25 cellular contexts compared by ENCODE assay signal in genomic region chr17:50682441-50682840, GRCh38. TPM values are rescaled to one million over a fixed set of nuclear protein-coding genes. Genes with fewer than 3 reads are reported as not detected.
"Had no signal": no experiment of that assay in that cellular context is flagged by ENCODE, and none has a peak within 500 bp of the region (broad histone marks: within the 10 kb centered on the region; RNA-seq: fewer than 3 reads in every experiment).

No MANE protein-coding gene starts in this region.

- H3K27ac Mint-ChIP-seq: activated CD4-positive, alpha-beta memory T cell treated with anti-CD3 and anti-CD28 coated beads, Interleukin-2, amount 10 ng/mL, durations not matched to agents 7 days and 5 days; activated CD4-positive, alpha-beta T cell treated with anti-CD3 and anti-CD28 coated beads, Interleukin-2, amount 10 ng/mL, durations not matched to agents 7 days and 5 days; activated naive CD4-positive, alpha-beta T cell treated with anti-CD3 and anti-CD28 coated beads, Interleukin-2, amount 50 U/mL, for 72 hours; activated T-helper 17 cell treated with anti-CD3 and anti-CD28 coated beads, Interleukin-2, amount 50 U/mL, for 72 hours; WTC11 had no signal

- H3K9me3 Mint-ChIP-seq: activated CD4-positive, alpha-beta memory T cell treated with anti-CD3 and anti-CD28 coated beads, Interleukin-2, amount 10 ng/mL, durations not matched to agents 7 days and 5 days; activated CD4-positive, alpha-beta T cell treated with anti-CD3 and anti-CD28 coated beads, Interleukin-2, amount 10 ng/mL, durations not matched to agents 7 days and 5 days; activated naive CD4-positive, alpha-beta T cell treated with anti-CD3 and anti-CD28 coated beads, Interleukin-2, amount 50 U/mL, for 72 hours; activated T-cell treated with anti-CD3 and anti-CD28 coated beads, Interleukin-2, amount 50 U/mL, for 4 hours; activated T-helper 17 cell treated with anti-CD3 and anti-CD28 coated beads, Interleukin-2, amount 50 U/mL, for 72 hours; nephron; WTC11 had no signal

- ATAC-seq: activated naive CD4-positive, alpha-beta T cell treated with anti-CD3 and anti-CD28 coated beads, Interleukin-2, amount 50 U/mL, for 72 hours; activated T-cell treated with anti-CD3 and anti-CD28 coated beads, Interleukin-2, amount 50 U/mL, for 4 hours; activated T-helper 17 cell treated with anti-CD3 and anti-CD28 coated beads, Interleukin-2, amount 50 U/mL, for 72 hours; left lung; mucosa of descending colon; pancreas; psoas muscle; WTC11 had no signal

- H3K4me3 Mint-ChIP-seq: activated CD4-positive, alpha-beta memory T cell treated with anti-CD3 and anti-CD28 coated beads, Interleukin-2, amount 10 ng/mL, durations not matched to agents 7 days and 5 days; activated CD4-positive, alpha-beta T cell treated with anti-CD3 and anti-CD28 coated beads, Interleukin-2, amount 10 ng/mL, durations not matched to agents 7 days and 5 days; activated T-cell treated with anti-CD3 and anti-CD28 coated beads, Interleukin-2, amount 50 U/mL, for 4 hours; activated T-helper 17 cell treated with anti-CD3 and anti-CD28 coated beads, Interleukin-2, amount 50 U/mL, for 72 hours; nephron; WTC11 had no signal

- H3K27me3 ChIP-seq: cardiac muscle cell, colonic mucosa, pancreas, tibial nerve had no signal

- H3K4me3 ChIP-seq: cardiac muscle cell, colonic mucosa, left lung, lung, mucosa of descending colon, pancreas, psoas muscle, tibial nerve had no signal

- H3K36me3 Mint-ChIP-seq: activated naive CD4-positive, alpha-beta T cell treated with anti-CD3 and anti-CD28 coated beads, Interleukin-2, amount 50 U/mL, for 72 hours; WTC11 had no signal

- H3K9me3 ChIP-seq: colonic mucosa, left lung, mucosa of descending colon, pancreas, psoas muscle, tibial nerve had no signal

- H3K27ac ChIP-seq: cardiac muscle cell, colonic mucosa, left lung, psoas muscle, tibial nerve had no signal

- DNase-seq: activated CD4-positive, alpha-beta memory T cell treated with anti-CD3 and anti-CD28 coated beads, Interleukin-2, amount 10 ng/mL, durations not matched to agents 7 days and 5 days; activated CD4-positive, alpha-beta T cell treated with anti-CD3 and anti-CD28 coated beads for 1 hour; activated CD4-positive, alpha-beta T cell treated with anti-CD3 and anti-CD28 coated beads, Interleukin-2, amount 10 ng/mL, durations not matched to agents 7 days and 5 days; activated naive CD4-positive, alpha-beta T cell; activated T-cell treated with anti-CD3 and anti-CD28 coated beads, Interleukin-2, amount 50 U/mL, for 4 hours; anterior cingulate cortex; cerebellar nuclear complex; colonic mucosa; effector CD8-positive, alpha-beta T cell; left lung; mucosa of descending colon; psoas muscle; stimulated activated CD4-positive, alpha-beta T cell treated with anti-CD3 and anti-CD28 coated beads, Interleukin-15, amount 100 ng/mL, for 24 hours; stimulated activated CD4-positive, alpha-beta T cell treated with anti-CD3 and anti-CD28 coated beads, Interleukin-2, amount 100 ng/mL, for 24 hours; stimulated activated naive CD4-positive, alpha-beta T cell treated with Interleukin-2 at 50 U/mL for 16 hours; T-helper 2 cell had no signal

- H3K36me3 ChIP-seq: cardiac muscle cell, colonic mucosa, left lung, tibial nerve had no signal

RNA-seq across cellular contexts. Expression of gene ABCC3, which starts 47.8 kb away (rescaled TPM):
- total RNA-seq: activated CD4-positive, alpha-beta T cell treated with anti-CD3 and anti-CD28 coated beads, Interleukin-2, amount 10 ng/mL, durations not matched to agents 7 days and 5 days; activated naive CD4-positive, alpha-beta T cell treated with anti-CD3 and anti-CD28 coated beads, Interleukin-2, amount 50 U/mL, for 72 hours; cardiac muscle cell; frontal cortex had no signal
